In genomic region chr17:17235212-17236174, GRCh38 we compare ENCODE assay signal across 8 cellular contexts. TPM values are rescaled to one million over a fixed set of nuclear protein-coding genes. Genes with fewer than 3 reads are reported as not detected.
DNase-seq lines count a peak whose midpoint lies in the region; ATAC-seq, FAIRE-seq and TF ChIP-seq lines count a peak whose summit lies in the region.

No MANE protein-coding gene starts in this region.

- H3K9me3 ChIP-seq in BE2C: no peaks in the 10 kb centered on the region

- no peak for DNase-seq in BE2C
- DNase-seq in HTR-8/SVneo (ENCODE audit: insufficient read length, low spot score): no peak
- DNase-seq in amniotic epithelial cell (ENCODE audit: low read depth): peak; percentile 25
- DNase-seq in kidney epithelial cell (ENCODE audit: low read depth): no peak
- DNase-seq in stimulated activated naive CD8-positive, alpha-beta T cell treated with anti-CD3 and anti-CD28 coated beads, Interleukin-15, amount 100 ng/mL, for 72 hours: no peak
- no peak for DNase-seq in NK-92 (lab: John Stamatoyannopoulos, UW; ENCODE audit: unreplicated experiment)
- DNase-seq in NCI-H1930 (lab: John Stamatoyannopoulos, UW): no peak

- H3K9me3 Mint-ChIP-seq in stimulated activated naive CD8-positive, alpha-beta T cell treated with anti-CD3 and anti-CD28 coated beads, Interleukin-15, amount 100 ng/mL, for 72 hours: no peaks in the 10 kb centered on the region

- no peak for TF ChIP-seq CTCF in BE2C (IDR thresholded peaks at IDR 0.05; ENCODE audit: low read depth, low read length)
- no peak for TF ChIP-seq CTCF in kidney epithelial cell (IDR thresholded peaks at IDR 0.05; ENCODE audit: insufficient read depth, low read length, poor library complexity, severe bottlenecking)

- H3K36me3 ChIP-seq in BE2C (no peaks in the 10 kb centered on the region; the same call in 1 of the 2 replicates), kidney epithelial cell (ENCODE audit: control insufficient read depth, insufficient read depth, low read length) (no peaks in the 10 kb centered on the region)

- H3K27me3 ChIP-seq in BE2C (no peaks in the 10 kb centered on the region), kidney epithelial cell (ENCODE audit: control insufficient read depth, insufficient read depth, low read length) (no peaks in the 10 kb centered on the region)

- no peaks in the 10 kb centered on the region for H3K27me3 Mint-ChIP-seq in stimulated activated naive CD8-positive, alpha-beta T cell treated with anti-CD3 and anti-CD28 coated beads, Interleukin-15, amount 100 ng/mL, for 72 hours

- H3K4me3 ChIP-seq in BE2C (ENCODE audit: low read depth, low read length): peak overlapping the region; percentile 78
- H3K4me3 ChIP-seq in kidney epithelial cell (ENCODE audit: low read depth, low read length): peak overlapping the region; percentile 91

- ATAC-seq in stimulated activated naive CD8-positive, alpha-beta T cell treated with anti-CD3 and anti-CD28 coated beads, Interleukin-15, amount 100 ng/mL, for 72 hours: no peak
- ATAC-seq in GM18858 (IDR thresholded peaks at IDR 0.05; ENCODE audit: unreplicated experiment): no peak

- peak; percentile 57 for FAIRE-seq in HTR-8/SVneo (lab: Jason Lieb, UNC)

- H3K4me1 ChIP-seq in BE2C: no peaks in the 10 kb centered on the region

- peaks cover 52% of the 10 kb centered on the region for H3K4me1 Mint-ChIP-seq in stimulated activated naive CD8-positive, alpha-beta T cell treated with anti-CD3 and anti-CD28 coated beads, Interleukin-15, amount 100 ng/mL, for 72 hours

- H3K27ac Mint-ChIP-seq in stimulated activated naive CD8-positive, alpha-beta T cell treated with anti-CD3 and anti-CD28 coated beads, Interleukin-15, amount 100 ng/mL, for 72 hours: peak overlapping the region in 1 of 2 donors; percentile 100

- peak overlapping the region; percentile 86 to 94 for H3K4me3 Mint-ChIP-seq in stimulated activated naive CD8-positive, alpha-beta T cell treated with anti-CD3 and anti-CD28 coated beads, Interleukin-15, amount 100 ng/mL, for 72 hours

RNA-seq across cellular contexts. Expression of gene FLCN, which starts 1.5 kb away (rescaled TPM):
- 50.0 TPM for polyA plus RNA-seq in BE2C (2012; ENCODE audit: insufficient read depth, insufficient read length, low read depth)
- total RNA-seq in kidney epithelial cell: 57.6 and 61.0 TPM in 2 replicates

RNA-seq across cellular contexts. Expression of gene PLD6, which starts 29.4 kb away (rescaled TPM):
- 22.4 TPM for polyA plus RNA-seq in BE2C (2012; ENCODE audit: insufficient read depth, insufficient read length, low read depth)
- total RNA-seq in kidney epithelial cell: 4.8 and 9.7 TPM in 2 replicates

RNA-seq across cellular contexts. Expression of gene COPS3, which starts 45.6 kb away (rescaled TPM):
- 84.2 TPM for polyA plus RNA-seq in BE2C (2012; ENCODE audit: insufficient read depth, insufficient read length, low read depth)
- 66.6 and 68.5 TPM in 2 replicates for total RNA-seq in kidney epithelial cell
